In the genomic region with DNA sequence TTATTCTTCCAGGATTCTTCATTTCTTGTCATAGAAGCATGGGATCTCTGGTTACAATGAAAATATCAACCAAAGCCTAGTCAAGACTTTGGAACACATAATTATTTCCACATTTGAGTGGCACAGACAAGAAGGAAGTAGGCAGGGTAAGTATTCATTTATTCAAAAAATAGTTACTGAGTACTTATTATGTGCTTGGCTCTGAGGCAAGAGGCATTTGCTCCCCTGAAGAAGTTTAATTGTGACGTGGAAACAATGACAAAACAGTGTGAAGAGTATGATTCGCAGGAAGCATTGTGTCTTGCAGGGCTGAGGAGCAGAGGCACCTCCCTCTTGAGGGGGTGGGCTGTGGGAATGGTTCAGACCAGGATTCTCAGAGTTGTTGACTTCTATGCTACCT, we compare ENCODE assay signal across 13 cellular contexts. TPM values are rescaled to one million over a fixed set of nuclear protein-coding genes. Genes with fewer than 3 reads are reported as not detected.
DNase-seq lines count a peak whose midpoint lies in the region; ATAC-seq and TF ChIP-seq lines count a peak whose summit lies in the region.
"Had no signal": no experiment of that assay in that cellular context is flagged by ENCODE, and none has a peak within 500 bp of the region (broad histone marks: within the 10 kb centered on the region; RNA-seq: fewer than 3 reads in every experiment).

No MANE protein-coding gene starts in this region.

- TF ChIP-seq CTCF in foreskin fibroblast (IDR thresholded peaks at IDR 0.05; ENCODE audit: low read depth, low read length) (no peak), WERI-Rb-1 (IDR thresholded peaks at IDR 0.05; ENCODE audit: low read depth, low read length) (no peak)

- H3K79me2 ChIP-seq in GM23248 (ENCODE audit: insufficient read depth), result no peaks in the 10 kb centered on the region

- H3K9me3 ChIP-seq in BLaER1 treated with 17β-estradiol and CSF1 and Interleukin-3, amounts not matched to agents 10 nM and 100 nM (replicated peaks in 1 of 11), result peaks cover 0 to 54% (median 0%) of the 10 kb centered on the region in 11 experiments; a peak in 10 of 22 replicates
- H3K9me3 ChIP-seq in GM23248 (ENCODE audit: low read depth), result no peaks in the 10 kb centered on the region
- H3K9me3 ChIP-seq in WERI-Rb-1 (ENCODE audit: severe bottlenecking), result no peaks in the 10 kb centered on the region
- H3K9me3 ChIP-seq: right atrium auricular region had no signal

- no peak for ATAC-seq in left colon
- ATAC-seq: natural killer cell, T-helper 17 cell had no signal

- WGBS in GM23248 (ENCODE audit: low coverage in 1 of 2, low lambda C conversion rate in 2 of 2, missing lambda C conversion rate in 2 of 2), 2 experiments, result 23 to 27% methylated on average over 2 of the region's 2 CpGs

- peaks cover 29% of the 10 kb centered on the region for H3F3A ChIP-seq in GM23248 (ENCODE audit: insufficient read depth)

- peaks cover 3% of the 10 kb centered on the region for H3K27me3 Mint-ChIP-seq in activated T-helper 1 cell treated with anti-CD3 and anti-CD28 coated beads, Interleukin-12 subunit alpha, Interleukin-12 subunit beta, Interleukin-2, Interleukin-4 antibody, amounts not matched to agents 30 ng/mL and 10 ng/mL and 1 ng/mL, durations not matched to agents 14 hours and 24 hours and 36 hours (ENCODE audit: insufficient read depth)
- H3K27me3 Mint-ChIP-seq: T-helper 17 cell had no signal

- H3K4me3 ChIP-seq in BLaER1 treated with 17β-estradiol and CSF1 and Interleukin-3, amounts not matched to agents 10 nM and 100 nM, result 0 out of 20 replicates have a peak overlapping the region, but pooled peaks of 1 of the 10 experiments have one; percentile 18
- no peak overlapping the region for H3K4me3 ChIP-seq in GM23248
- H3K4me3 ChIP-seq in foreskin fibroblast (ENCODE audit: low read depth in 1 of 2, low read length in 2 of 2), result no peak overlapping the region
- no peak overlapping the region for H3K4me3 ChIP-seq in WERI-Rb-1 (ENCODE audit: low read depth, low read length)
- H3K4me3 ChIP-seq: right atrium auricular region had no signal

- peak overlapping the region in 9 of 11 experiments; percentile 10 to 75 (median 56); a peak in 13 of 22 replicates for H3K4me2 ChIP-seq in BLaER1 treated with 17β-estradiol and CSF1 and Interleukin-3, amounts not matched to agents 10 nM and 100 nM
- H3K4me2 ChIP-seq in GM23248 (ENCODE audit: unreplicated experiment), result peak overlapping the region; percentile 43

- peaks cover 11% of the 10 kb centered on the region for H3K4me1 Mint-ChIP-seq in activated T-helper 1 cell treated with anti-CD3 and anti-CD28 coated beads, Interleukin-12 subunit alpha, Interleukin-12 subunit beta, Interleukin-2, Interleukin-4 antibody, amounts not matched to agents 30 ng/mL and 10 ng/mL and 1 ng/mL, durations not matched to agents 14 hours and 24 hours and 36 hours (ENCODE audit: low read depth)

- in situ Hi-C loops in GM23248 (cut with MboI), result no loop called here

- H3K4me1 ChIP-seq in BLaER1 treated with 17β-estradiol and CSF1 and Interleukin-3, amounts not matched to agents 10 nM and 100 nM, result peaks cover 0 to 56% (median 28%) of the 10 kb centered on the region in 10 experiments; a peak in 14 of 20 replicates
- H3K4me1 ChIP-seq in GM23248 (ENCODE audit: insufficient read depth), result peaks cover 52% of the 10 kb centered on the region
- H3K4me1 ChIP-seq: right atrium auricular region had no signal

- H3K36me3 Mint-ChIP-seq in activated T-helper 1 cell treated with anti-CD3 and anti-CD28 coated beads, Interleukin-12 subunit alpha, Interleukin-12 subunit beta, Interleukin-2, Interleukin-4 antibody, amounts not matched to agents 30 ng/mL and 10 ng/mL and 1 ng/mL, durations not matched to agents 14 hours and 24 hours and 36 hours (ENCODE audit: low read depth), result peaks cover 5% of the 10 kb centered on the region
- H3K36me3 Mint-ChIP-seq: CD4-positive, CD25-positive, alpha-beta regulatory T cell; natural killer cell had no signal

- peak overlapping the region in 9 of 11 experiments; percentile 16 to 84 (median 70); a peak in 14 of 22 replicates for H3K27ac ChIP-seq in BLaER1 treated with 17β-estradiol and CSF1 and Interleukin-3, amounts not matched to agents 10 nM and 100 nM
- H3K27ac ChIP-seq in GM23248, result 0 out of 2 replicates have a peak overlapping the region, but pooled peaks have one; percentile 26
- no peak overlapping the region for H3K27ac ChIP-seq in WERI-Rb-1
- H3K27ac ChIP-seq: right atrium auricular region had no signal

- H3K27ac Mint-ChIP-seq in activated T-helper 1 cell treated with anti-CD3 and anti-CD28 coated beads, Interleukin-12 subunit alpha, Interleukin-12 subunit beta, Interleukin-2, Interleukin-4 antibody, amounts not matched to agents 30 ng/mL and 10 ng/mL and 1 ng/mL, durations not matched to agents 14 hours and 24 hours and 36 hours, result peak overlapping the region; percentile 5
- H3K27ac Mint-ChIP-seq: natural killer cell, T-helper 17 cell had no signal

- H4K20me1 ChIP-seq in BLaER1 treated with 17β-estradiol and CSF1 and Interleukin-3, amounts not matched to agents 10 nM and 100 nM, result no peaks in the 10 kb centered on the region
- H4K20me1 ChIP-seq in GM23248 (ENCODE audit: insufficient read depth), result no peaks in the 10 kb centered on the region

- peak overlapping the region in 4 of 11 experiments; percentile 41 to 66 (median 49); a peak in 4 of 22 replicates for H3K9ac ChIP-seq in BLaER1 treated with 17β-estradiol and CSF1 and Interleukin-3, amounts not matched to agents 10 nM and 100 nM
- H3K9ac ChIP-seq in GM23248, result no peak overlapping the region

- DNase-seq in GM23248 (peak; percentile 40), foreskin fibroblast (peak; percentile 62 to 69), WERI-Rb-1 (no peak), left colon (no peak), HUDEP-2 (lab: John Stamatoyannopoulos, UW; ENCODE audit: unreplicated experiment in 76 of 76) (no peak)
- DNase-seq in activated T-helper 1 cell treated with anti-CD3 and anti-CD28 coated beads, Interleukin-12 subunit alpha, Interleukin-12 subunit beta, Interleukin-2, Interleukin-4 antibody, amounts not matched to agents 30 ng/mL and 10 ng/mL and 1 ng/mL, durations not matched to agents 14 hours and 24 hours and 36 hours (ENCODE audit: low spot score), result no peak
- DNase-seq: CD4-positive, CD25-positive, alpha-beta regulatory T cell; natural killer cell; NCI-H1048; NCI-H345; T-helper 17 cell had no signal

- no peaks in the 10 kb centered on the region for H3K27me3 ChIP-seq in BLaER1 treated with 17β-estradiol and CSF1 and Interleukin-3, amounts not matched to agents 10 nM and 100 nM
- no peaks in the 10 kb centered on the region for H3K27me3 ChIP-seq in GM23248 (replicated peaks; ENCODE audit: insufficient read depth)
- H3K27me3 ChIP-seq in WERI-Rb-1 (ENCODE audit: insufficient read depth, low read depth, severe bottlenecking), result no peaks in the 10 kb centered on the region
- H3K27me3 ChIP-seq: right atrium auricular region had no signal

- peaks cover 10% of the 10 kb centered on the region for H3K9me3 Mint-ChIP-seq in activated T-helper 1 cell treated with anti-CD3 and anti-CD28 coated beads, Interleukin-12 subunit alpha, Interleukin-12 subunit beta, Interleukin-2, Interleukin-4 antibody, amounts not matched to agents 30 ng/mL and 10 ng/mL and 1 ng/mL, durations not matched to agents 14 hours and 24 hours and 36 hours
- H3K9me3 Mint-ChIP-seq: natural killer cell had no signal

- H3K9me2 ChIP-seq in GM23248 (ENCODE audit: insufficient read depth), result no peaks in the 10 kb centered on the region

- no peak overlapping the region for H3K4me3 Mint-ChIP-seq in activated T-helper 1 cell treated with anti-CD3 and anti-CD28 coated beads, Interleukin-12 subunit alpha, Interleukin-12 subunit beta, Interleukin-2, Interleukin-4 antibody, amounts not matched to agents 30 ng/mL and 10 ng/mL and 1 ng/mL, durations not matched to agents 14 hours and 24 hours and 36 hours
- H3K4me3 Mint-ChIP-seq: CD4-positive, CD25-positive, alpha-beta regulatory T cell; natural killer cell; T-helper 17 cell had no signal

- no peaks in the 10 kb centered on the region for H3K36me3 ChIP-seq in BLaER1 treated with 17β-estradiol and CSF1 and Interleukin-3, amounts not matched to agents 10 nM and 100 nM
- H3K36me3 ChIP-seq in GM23248 (ENCODE audit: low read depth) (no peaks in the 10 kb centered on the region), WERI-Rb-1 (no peaks in the 10 kb centered on the region)
- H3K36me3 ChIP-seq: right atrium auricular region had no signal

- intact Hi-C loops in activated T-helper 1 cell treated with anti-CD3 and anti-CD28 coated beads, Interleukin-12 subunit alpha, Interleukin-12 subunit beta, Interleukin-2, Interleukin-4 antibody, amounts not matched to agents 30 ng/mL and 10 ng/mL and 1 ng/mL, durations not matched to agents 14 hours and 24 hours and 36 hours (cut with micrococcal nuclease), result no loop called here
- intact Hi-C loops in left colon (cut with DNase I, micrococcal nuclease), result no loop called here

- H2AFZ ChIP-seq in GM23248, result no peak overlapping the region

RNA-seq across cellular contexts. Expression of a gene that starts 45.0 kb away (rescaled TPM):
- under 0.01 TPM in 1 of 2 replicates, not detected in the other for total RNA-seq in GM23248 (2014; rRNA removed; shearing (Covaris generic))
- polyA plus RNA-seq in GM23248 (2016; fragmentation: Nextera tagmentation; extraction: Ambion mirVana), result not detected in 2 replicates
- total RNA-seq in activated T-helper 1 cell treated with anti-CD3 and anti-CD28 coated beads, Interleukin-12 subunit alpha, Interleukin-12 subunit beta, Interleukin-2, Interleukin-4 antibody, amounts not matched to agents 30 ng/mL and 10 ng/mL and 1 ng/mL, durations not matched to agents 14 hours and 24 hours and 36 hours, result 1.4 and 1.5 TPM in 2 replicates
- total RNA-seq in left colon, result 1 to 10 TPM in 1 of 2 donors, under 1 TPM in 1; 0.89 to 4.0 TPM
- total RNA-seq: CD4-positive, CD25-positive, alpha-beta regulatory T cell; natural killer cell had no signal
- polyA plus RNA-seq: CD4-positive, CD25-positive, alpha-beta regulatory T cell had no signal

Comparison
In these comparisons a context has a peak if more than half of its experiments do, and no peak if none do; other contexts are left out.
1. DNase-seq: peak in GM23248 (single experiment) and foreskin fibroblast (2 of 2); none in activated T-helper 1 cell treated with anti-CD3 and anti-CD28 coated beads, Interleukin-12 subunit alpha, Interleukin-12 subunit beta, Interleukin-2, Interleukin-4 antibody, amounts not matched to agents 30 ng/mL and 10 ng/mL and 1 ng/mL, durations not matched to agents 14 hours and 24 hours and 36 hours (single experiment), WERI-Rb-1 (single experiment), left colon (0 of 2) and HUDEP-2 (0 of 76).